15 cellular contexts compared by ENCODE assay signal in the genomic region with DNA sequence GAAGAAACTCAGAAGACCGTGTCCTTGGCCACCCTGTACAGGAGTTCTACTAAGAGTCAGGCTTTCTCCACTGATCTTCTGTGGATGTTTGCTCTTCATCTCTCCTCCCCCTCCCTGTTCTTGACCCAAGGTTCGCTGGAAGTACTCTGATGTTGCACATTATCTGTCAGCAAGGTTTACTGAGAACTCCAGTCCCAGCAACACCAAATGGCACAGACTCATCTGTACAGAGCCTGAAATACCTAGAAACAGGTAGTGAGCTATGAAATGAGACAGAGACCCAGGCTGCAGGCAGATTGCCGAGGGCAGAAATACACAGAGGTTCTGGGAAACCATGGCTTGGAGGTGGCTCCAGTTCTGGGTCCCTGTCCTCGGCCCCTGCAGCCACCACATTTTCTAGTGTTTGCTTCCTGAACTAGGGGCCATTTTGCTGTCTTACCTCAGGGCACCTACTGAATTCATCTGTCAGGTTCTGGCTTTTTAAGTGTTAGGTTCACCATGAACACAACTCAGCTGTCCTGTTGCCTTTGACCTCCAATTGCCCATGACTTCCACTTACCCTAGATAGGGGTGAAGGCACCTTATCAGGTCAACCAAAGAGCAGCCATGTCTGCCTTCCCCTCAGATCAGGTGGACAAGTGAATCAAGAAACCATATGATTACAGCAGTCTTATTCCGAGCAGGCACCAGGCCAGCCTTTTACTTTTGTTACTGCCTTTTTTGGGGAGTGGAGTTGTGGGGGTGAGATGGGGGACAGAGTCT.
"Had no signal": no experiment of that assay in that cellular context is flagged by ENCODE, and none has a peak within 500 bp of the region (broad histone marks: within the 10 kb centered on the region; RNA-seq: fewer than 3 reads in every experiment).

No MANE protein-coding gene starts in this region.

- H3K27me3 ChIP-seq: esophagus muscularis mucosa, left lung, transverse colon had no signal

- H3K27ac ChIP-seq: esophagus muscularis mucosa, left lung, transverse colon had no signal

- DNase-seq: activated naive CD8-positive, alpha-beta T cell treated with anti-CD3 and anti-CD28 coated beads, Interleukin-2, amount 10 ng/mL, durations not matched to agents 7 days and 5 days; aorta; cortex of kidney; effector CD4-positive, alpha-beta T cell; hypothalamus; kidney; left lung; mammary epithelial cell; naive B cell; occipital lobe; SHP77 treated with DMSO at 0.1 percent for 48 hours; stimulated activated naive CD4-positive, alpha-beta T cell; transverse colon had no signal

- H3K9me3 ChIP-seq: esophagus muscularis mucosa, left lung, transverse colon had no signal

- H3K27ac Mint-ChIP-seq: activated naive CD8-positive, alpha-beta T cell treated with anti-CD3 and anti-CD28 coated beads, Interleukin-2, amount 10 ng/mL, durations not matched to agents 7 days and 5 days; naive B cell had no signal

- H3K9me3 Mint-ChIP-seq: naive B cell had no signal

- H3K4me3 Mint-ChIP-seq: naive B cell had no signal

- H3K36me3 ChIP-seq: esophagus muscularis mucosa, left lung, transverse colon had no signal

- ATAC-seq: left lung, SK-N-SH treated with all-trans-retinoic acid at 6 μM for 48 hours had no signal

- H3K4me3 ChIP-seq: esophagus muscularis mucosa, left lung, transverse colon had no signal

- H3K36me3 Mint-ChIP-seq: activated naive CD8-positive, alpha-beta T cell treated with anti-CD3 and anti-CD28 coated beads, Interleukin-2, amount 10 ng/mL, durations not matched to agents 7 days and 5 days; naive B cell had no signal

- H3K4me1 ChIP-seq: left lung had no signal
